In the genomic region with DNA sequence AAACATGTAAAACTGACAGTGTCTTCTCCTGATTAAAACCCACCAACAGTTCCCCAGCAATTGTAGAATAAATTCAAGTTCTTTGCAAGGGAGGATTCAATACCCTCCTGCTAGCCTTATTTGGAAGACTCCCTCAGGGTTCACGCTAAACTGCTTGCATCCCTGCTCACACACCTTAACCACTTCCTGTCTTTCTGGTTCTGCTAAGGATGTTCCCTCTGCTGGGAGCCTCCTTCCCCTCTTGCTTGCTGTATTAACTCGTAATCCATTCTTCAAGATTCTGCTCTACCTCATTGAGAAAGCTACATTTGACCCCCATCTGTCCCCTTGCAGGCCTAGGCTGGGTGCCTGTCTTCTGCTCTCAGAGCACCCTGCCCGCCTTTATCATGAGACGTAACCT, we compare ENCODE assay signal across 17 cellular contexts. TPM values are rescaled to one million over a fixed set of nuclear protein-coding genes. Genes with fewer than 3 reads are reported as not detected.
"Had no signal": no experiment of that assay in that cellular context is flagged by ENCODE, and none has a peak within 500 bp of the region (broad histone marks: within the 10 kb centered on the region; RNA-seq: fewer than 3 reads in every experiment).

No MANE protein-coding gene starts in this region.

- H3K4me3 ChIP-seq: cardiac muscle cell, lower lobe of right lung, ovary, sigmoid colon had no signal

- H3K27ac ChIP-seq: cardiac muscle cell, lower lobe of right lung, ovary, sigmoid colon, stomach, testis had no signal

- H3K27me3 ChIP-seq: ovary, testis had no signal

- FAIRE-seq: astrocyte had no signal

- H3K9me3 ChIP-seq: lower lobe of right lung, ovary, sigmoid colon, testis had no signal

- H3K36me3 ChIP-seq: cardiac muscle cell, lower lobe of right lung, ovary, sigmoid colon, stomach had no signal

- DNase-seq: activated CD4-positive, alpha-beta memory T cell treated with anti-CD3 and anti-CD28 coated beads, Interleukin-2, amount 10 ng/mL, durations not matched to agents 7 days and 5 days; activated CD4-positive, alpha-beta T cell treated with anti-CD3 and anti-CD28 coated beads for 4 hours; activated effector memory CD4-positive, alpha-beta T cell treated with Interleukin-2 at 50 U/mL for 16 hours; activated naive CD4-positive, alpha-beta T cell treated with anti-CD3 and anti-CD28 coated beads, Interleukin-2, amount 50 U/mL, for 16 hours; activated T-cell treated with anti-CD3 and anti-CD28 coated beads, Interleukin-2, amount 50 U/mL, for 4 hours; erythroblast; lower lobe of right lung; midbrain; ovary; sigmoid colon; stimulated activated CD4-positive, alpha-beta T cell treated with anti-CD3 and anti-CD28 coated beads, Interleukin-2, amount 100 ng/mL, for 24 hours; stomach had no signal

- H3K4me1 ChIP-seq: lower lobe of right lung, testis had no signal

- ATAC-seq: activated T-cell treated with anti-CD3 and anti-CD28 coated beads, Interleukin-2, amount 50 U/mL, for 4 hours; lower lobe of right lung had no signal

RNA-seq across cellular contexts. Expression of a gene that starts 2.3 kb away (rescaled TPM):
- total RNA-seq: activated CD4-positive, alpha-beta memory T cell treated with anti-CD3 and anti-CD28 coated beads, Interleukin-2, amount 10 ng/mL, durations not matched to agents 7 days and 5 days; activated T-cell treated with anti-CD3 and anti-CD28 coated beads, Interleukin-2, amount 50 U/mL, for 4 hours; astrocyte; dermis microvascular lymphatic vessel endothelial cell; myocyte had no signal
